In genomic region chr6:145630598-145630997, GRCh38 we compare ENCODE assay signal across 1 cellular context.
A peak's percentile ranks its signal among the peaks of the same experiment; 100 is the strongest.
TF ChIP-seq lines count a peak whose summit lies in the region.

No MANE protein-coding gene starts in this region.

TF ChIP-seq in HEK293, 187 proteins besides CTCF, POLR2A, EP300 and RAD21 (continued from another document):
- 0 out of 2 replicates have a peak, but pooled peaks have one; percentile 13 for TF ChIP-seq PRDM6 (tag by site-specific recombination; IDR thresholded peaks at IDR 0.05)
- no peak for TF ChIP-seq REPIN1 (tag by site-specific recombination; IDR thresholded peaks at IDR 0.05; ENCODE audit: low read depth)
